ENCODE assay signal across 20 cellular contexts in the genomic region with DNA sequence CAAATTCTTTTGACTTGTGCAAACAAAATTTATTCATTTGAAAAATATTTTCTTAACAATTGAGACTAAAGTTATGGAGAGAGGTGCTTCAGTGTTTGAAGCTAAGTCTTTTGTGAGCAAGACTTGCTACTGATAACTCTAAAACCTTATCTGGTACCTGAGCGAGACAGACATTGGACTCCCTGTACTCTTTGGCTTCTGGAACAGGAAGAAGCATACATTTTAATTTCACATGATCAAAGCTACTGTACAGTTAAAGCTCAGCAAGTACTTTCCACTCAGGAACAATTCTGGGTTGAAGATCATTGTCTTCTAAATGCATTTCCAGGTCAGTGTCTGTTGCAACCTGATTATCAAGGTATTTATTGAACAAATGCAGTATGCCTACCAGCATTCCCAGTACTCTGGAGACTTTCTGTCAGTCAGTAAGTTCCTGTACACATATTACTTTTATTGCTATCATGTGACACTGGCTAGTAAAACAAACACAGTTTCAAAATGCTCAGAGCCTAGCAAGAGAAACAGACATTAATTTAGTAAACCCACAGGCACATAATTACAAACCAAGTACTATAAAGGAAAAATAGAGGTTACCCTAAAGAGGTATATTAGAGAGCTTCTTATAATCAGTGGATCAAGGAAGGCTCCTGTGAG. TPM values are rescaled to one million over a fixed set of nuclear protein-coding genes. Genes with fewer than 3 reads are reported as not detected.
A peak's percentile ranks its signal among the peaks of the same experiment; 100 is the strongest.
DNase-seq lines count a peak whose midpoint lies in the region; ATAC-seq, FAIRE-seq and TF ChIP-seq lines count a peak whose summit lies in the region.
"Had no signal": no experiment of that assay in that cellular context is flagged by ENCODE, and none has a peak within 500 bp of the region (broad histone marks: within the 10 kb centered on the region; RNA-seq: fewer than 3 reads in every experiment).

No MANE protein-coding gene starts in this region.

- TF ChIP-seq CTCF in Panc1 (IDR thresholded peaks at IDR 0.05) = no peak
- no peak for TF ChIP-seq CTCF in mucosa of descending colon (IDR thresholded peaks at IDR 0.05)
- TF ChIP-seq CTCF in D721Med (IDR thresholded peaks at IDR 0.05; ENCODE audit: insufficient read depth, missing control alignments) = no peak

- DNase-seq in activated T-cell treated with anti-CD3 and anti-CD28 coated beads, Interleukin-2, amount 50 U/mL, for 72 hours = no peak
- DNase-seq in activated T-cell treated with anti-CD3 and anti-CD28 coated beads for 4 hours (no peak), Panc1 (ENCODE audit: low read depth, low spot score) (no peak), mucosa of descending colon (peak in 1 of 3 donors; percentile 5), A172 (ENCODE audit: low spot score) (no peak), cortex of kidney (lab: John Stamatoyannopoulos, UW) (no peak), D721Med (ENCODE audit: insufficient read length, low spot score) (no peak), NCI-H2196 treated with DMSO at 0.1 percent for 48 hours (lab: John Stamatoyannopoulos, UW; ENCODE audit: unreplicated experiment) (no peak)
- DNase-seq: ACHN; CD4-positive, CD25-positive, alpha-beta regulatory T cell; DMS 273 treated with DMSO at 0.1 percent for 48 hours; DMS79; EL; H9 had no signal

- H3K9me3 ChIP-seq in Panc1 (ENCODE audit: control insufficient read depth, insufficient read depth, low read depth, low read length) (no peaks in the 10 kb centered on the region), mucosa of descending colon (no peaks in the 10 kb centered on the region)
- H3K9me3 ChIP-seq: BLaER1 treated with 17β-estradiol and CSF1 and Interleukin-3, amounts not matched to agents 10 nM and 100 nM had no signal

- H3K27me3 ChIP-seq in Panc1 (ENCODE audit: control insufficient read depth, insufficient read depth, low read length) = no peaks in the 10 kb centered on the region
- H3K27me3 ChIP-seq: BLaER1 treated with 17β-estradiol and CSF1 and Interleukin-3, amounts not matched to agents 10 nM and 100 nM had no signal

- H3K4me3 Mint-ChIP-seq in activated T-cell treated with anti-CD3 and anti-CD28 coated beads, Interleukin-2, amount 50 U/mL, for 72 hours = no peak overlapping the region
- H3K4me3 Mint-ChIP-seq: CD4-positive, CD25-positive, alpha-beta regulatory T cell; GM23338; H9 had no signal

- H3K4me1 ChIP-seq in Panc1 (ENCODE audit: control insufficient read depth, insufficient read depth, low read length) (0 out of 2 replicates have a peak, but pooled peaks cover 6% of the 10 kb centered on the region), mucosa of descending colon (ENCODE audit: low read depth) (no peaks in the 10 kb centered on the region)

- no TSS peak for BruUV-seq in Panc1 (replicated peaks; lab: Mats Ljungman, UMichigan)

- H3K9me3 Mint-ChIP-seq in activated T-cell treated with anti-CD3 and anti-CD28 coated beads, Interleukin-2, amount 50 U/mL, for 72 hours = no peaks in the 10 kb centered on the region
- H3K9me3 Mint-ChIP-seq: GM23338, H9 had no signal

- no peaks in the 10 kb centered on the region for H3K36me3 ChIP-seq in Panc1 (ENCODE audit: control insufficient read depth, insufficient read depth, low read length)
- H3K36me3 ChIP-seq in mucosa of descending colon (ENCODE audit: low read depth) = no peaks in the 10 kb centered on the region
- H3K36me3 ChIP-seq: BLaER1 treated with 17β-estradiol and CSF1 and Interleukin-3, amounts not matched to agents 10 nM and 100 nM had no signal

- H3K36me3 Mint-ChIP-seq in activated T-cell treated with anti-CD3 and anti-CD28 coated beads, Interleukin-2, amount 50 U/mL, for 72 hours (ENCODE audit: insufficient read depth in 2 of 2) = no peaks in the 10 kb centered on the region
- H3K36me3 Mint-ChIP-seq: CD4-positive, CD25-positive, alpha-beta regulatory T cell had no signal

- H3K27ac ChIP-seq in Panc1 (ENCODE audit: low read length) = peak overlapping the region; percentile 14; the same call in 1 of the 2 replicates
- H3K27ac ChIP-seq: 22Rv1; BLaER1 treated with 17β-estradiol and CSF1 and Interleukin-3, amounts not matched to agents 10 nM and 100 nM had no signal

- peaks cover 14% of the 10 kb centered on the region for H3K27me3 Mint-ChIP-seq in activated T-cell treated with anti-CD3 and anti-CD28 coated beads, Interleukin-2, amount 50 U/mL, for 72 hours (ENCODE audit: low read depth)

- CTCF ChIA-PET in Panc1 (lab: Charles Lee) = interaction anchor here (0.8 kb wide), 1 partner anchor 114 kb away, joined by 4 read pairs; no protein-coding TSS in a partner anchor

- POLR2A ChIA-PET in Panc1 (lab: Charles Lee) = no interaction called here

- no peak for ATAC-seq in activated T-cell treated with anti-CD3 and anti-CD28 coated beads, Interleukin-2, amount 50 U/mL, for 72 hours (replicated peaks in 1 of 2)
- no peak for ATAC-seq in Panc1
- peak; percentile 90 for ATAC-seq in mucosa of descending colon
- ATAC-seq: GM23338 had no signal

- intact Hi-C loops in Panc1 (cut with micrococcal nuclease; ENCODE audit: unreplicated experiment) (no loop called here), mucosa of descending colon (cut with DNase I, micrococcal nuclease) (no loop called here)

- in situ Hi-C loops in Panc1 (cut with HindIII; ENCODE audit: low pct_unique_long_range_greater_than_20kb, low sequenced_read_pairs) = no loop called here

- H3K27ac Mint-ChIP-seq in activated T-cell treated with anti-CD3 and anti-CD28 coated beads, Interleukin-2, amount 50 U/mL, for 72 hours = peak overlapping the region; percentile 45
- H3K27ac Mint-ChIP-seq: CD4-positive, CD25-positive, alpha-beta regulatory T cell; GM23338; H9 had no signal

- H3K4me3 ChIP-seq in Panc1 (ENCODE audit: low read depth in 2 of 2, low read length in 2 of 2) = no peak overlapping the region
- H3K4me3 ChIP-seq in mucosa of descending colon = no peak overlapping the region
- H3K4me3 ChIP-seq: BLaER1 treated with 17β-estradiol and CSF1 and Interleukin-3, amounts not matched to agents 10 nM and 100 nM; GM23338 had no signal

- FAIRE-seq in D721Med (lab: Jason Lieb, UNC) = no peak
- FAIRE-seq: G401.6, GM12891 had no signal

- no peaks in the 10 kb centered on the region for H3K4me1 Mint-ChIP-seq in activated T-cell treated with anti-CD3 and anti-CD28 coated beads, Interleukin-2, amount 50 U/mL, for 72 hours (ENCODE audit: low read depth)
- H3K4me1 Mint-ChIP-seq: CD4-positive, CD25-positive, alpha-beta regulatory T cell; H9 had no signal

RNA-seq across cellular contexts. Expression of a gene that starts 42.4 kb away (rescaled TPM):
- total RNA-seq in activated T-cell treated with anti-CD3 and anti-CD28 coated beads, Interleukin-2, amount 50 U/mL, for 72 hours = not detected
- 4.0 TPM for total RNA-seq in Panc1 (2021; ENCODE audit: unreplicated experiment)
- 2.7 TPM for polyA plus RNA-seq in Panc1 (2012; ENCODE audit: insufficient read length)
- total RNA-seq in mucosa of descending colon = 1 to 10 TPM in 1 of 3 donors, under 1 TPM in 1, not detected in 1; 0.22 to 3.4 TPM
- total RNA-seq in A172 (2014; rRNA removed; shearing (Covaris generic)) = 0.33 and 1.1 TPM in 2 replicates
- total RNA-seq: CD4-positive, CD25-positive, alpha-beta regulatory T cell; GM23338; H9; HT1080 had no signal
- polyA plus RNA-seq: CD4-positive, CD25-positive, alpha-beta regulatory T cell; GM23338 had no signal
